In the genomic region with DNA sequence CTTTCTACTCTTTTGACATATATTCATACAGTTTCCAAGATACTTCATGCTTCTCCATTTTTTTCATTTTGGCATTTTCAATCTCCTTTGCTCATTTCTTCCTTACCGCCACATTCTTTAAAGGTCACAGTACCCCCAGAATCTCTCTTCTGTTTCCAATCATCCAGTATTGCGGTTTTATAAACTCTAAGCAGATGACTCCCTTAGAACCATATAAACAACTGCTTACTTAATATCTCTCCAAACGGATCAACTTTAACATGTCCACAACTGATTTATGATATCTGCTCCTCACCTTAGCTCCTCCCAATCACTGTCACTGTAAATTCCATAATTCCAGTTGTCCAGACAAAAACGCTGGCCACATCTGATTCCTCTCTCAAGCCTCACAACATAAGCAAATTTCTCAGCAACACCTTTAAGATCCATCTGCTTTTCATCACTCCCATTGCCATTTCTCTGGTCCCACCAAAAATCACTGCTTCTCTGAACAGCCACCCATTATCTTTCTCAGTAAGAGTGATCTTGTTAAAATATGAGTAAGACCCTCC, we compare ENCODE assay signal across 2 cellular contexts.
TF ChIP-seq lines count a peak whose summit lies in the region.

No MANE protein-coding gene starts in this region.

TF ChIP-seq in HEK293, 187 proteins besides CTCF, POLR2A, EP300 and RAD21:
- TF ChIP-seq ZNF394 (tag by site-specific recombination; IDR thresholded peaks at IDR 0.05; ENCODE audit: borderline replicate concordance) (0 out of 2 replicates have a peak, but pooled peaks have one; percentile 20), ZEB2 (tag by site-specific recombination; IDR thresholded peaks at IDR 0.05) (no peak), ZNF600 (tag by site-specific recombination; IDR thresholded peaks at IDR 0.05) (peak; percentile 54)

TF ChIP-seq in GM12878, 131 proteins besides CTCF, POLR2A, EP300 and RAD21:
- TF ChIP-seq NR2C1 (IDR thresholded peaks at IDR 0.05) (no peak), SREBF1 (IDR thresholded peaks at IDR 0.05; ENCODE audit: low read length) (no peak), ZNF622 (IDR thresholded peaks at IDR 0.05) (no peak), TBL1XR1 (IDR thresholded peaks at IDR 0.05; ENCODE audit: low read depth, low read length) (no peak), ZNF274 (IDR thresholded peaks at IDR 0.05; ENCODE audit: insufficient read depth, insufficient read length) (no peak), PAX8 (IDR thresholded peaks at IDR 0.05) (no peak), HDAC2 (IDR thresholded peaks at IDR 0.05) (no peak), YY1 (IDR thresholded peaks at IDR 0.05; ENCODE audit: low read depth, low read length) (no peak), ATF7 (IDR thresholded peaks at IDR 0.05; ENCODE audit: low read depth) (no peak)
- TF ChIP-seq, protein P1, sequence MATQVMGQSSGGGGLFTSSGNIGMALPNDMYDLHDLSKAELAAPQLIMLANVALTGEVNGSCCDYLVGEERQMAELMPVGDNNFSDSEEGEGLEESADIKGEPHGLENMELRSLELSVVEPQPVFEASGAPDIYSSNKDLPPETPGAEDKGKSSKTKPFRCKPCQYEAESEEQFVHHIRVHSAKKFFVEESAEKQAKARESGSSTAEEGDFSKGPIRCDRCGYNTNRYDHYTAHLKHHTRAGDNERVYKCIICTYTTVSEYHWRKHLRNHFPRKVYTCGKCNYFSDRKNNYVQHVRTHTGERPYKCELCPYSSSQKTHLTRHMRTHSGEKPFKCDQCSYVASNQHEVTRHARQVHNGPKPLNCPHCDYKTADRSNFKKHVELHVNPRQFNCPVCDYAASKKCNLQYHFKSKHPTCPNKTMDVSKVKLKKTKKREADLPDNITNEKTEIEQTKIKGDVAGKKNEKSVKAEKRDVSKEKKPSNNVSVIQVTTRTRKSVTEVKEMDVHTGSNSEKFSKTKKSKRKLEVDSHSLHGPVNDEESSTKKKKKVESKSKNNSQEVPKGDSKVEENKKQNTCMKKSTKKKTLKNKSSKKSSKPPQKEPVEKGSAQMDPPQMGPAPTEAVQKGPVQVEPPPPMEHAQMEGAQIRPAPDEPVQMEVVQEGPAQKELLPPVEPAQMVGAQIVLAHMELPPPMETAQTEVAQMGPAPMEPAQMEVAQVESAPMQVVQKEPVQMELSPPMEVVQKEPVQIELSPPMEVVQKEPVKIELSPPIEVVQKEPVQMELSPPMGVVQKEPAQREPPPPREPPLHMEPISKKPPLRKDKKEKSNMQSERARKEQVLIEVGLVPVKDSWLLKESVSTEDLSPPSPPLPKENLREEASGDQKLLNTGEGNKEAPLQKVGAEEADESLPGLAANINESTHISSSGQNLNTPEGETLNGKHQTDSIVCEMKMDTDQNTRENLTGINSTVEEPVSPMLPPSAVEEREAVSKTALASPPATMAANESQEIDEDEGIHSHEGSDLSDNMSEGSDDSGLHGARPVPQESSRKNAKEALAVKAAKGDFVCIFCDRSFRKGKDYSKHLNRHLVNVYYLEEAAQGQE (IDR thresholded peaks at IDR 0.05; ENCODE audit: low read depth, low read length): no peak
- TF ChIP-seq, protein P2, sequence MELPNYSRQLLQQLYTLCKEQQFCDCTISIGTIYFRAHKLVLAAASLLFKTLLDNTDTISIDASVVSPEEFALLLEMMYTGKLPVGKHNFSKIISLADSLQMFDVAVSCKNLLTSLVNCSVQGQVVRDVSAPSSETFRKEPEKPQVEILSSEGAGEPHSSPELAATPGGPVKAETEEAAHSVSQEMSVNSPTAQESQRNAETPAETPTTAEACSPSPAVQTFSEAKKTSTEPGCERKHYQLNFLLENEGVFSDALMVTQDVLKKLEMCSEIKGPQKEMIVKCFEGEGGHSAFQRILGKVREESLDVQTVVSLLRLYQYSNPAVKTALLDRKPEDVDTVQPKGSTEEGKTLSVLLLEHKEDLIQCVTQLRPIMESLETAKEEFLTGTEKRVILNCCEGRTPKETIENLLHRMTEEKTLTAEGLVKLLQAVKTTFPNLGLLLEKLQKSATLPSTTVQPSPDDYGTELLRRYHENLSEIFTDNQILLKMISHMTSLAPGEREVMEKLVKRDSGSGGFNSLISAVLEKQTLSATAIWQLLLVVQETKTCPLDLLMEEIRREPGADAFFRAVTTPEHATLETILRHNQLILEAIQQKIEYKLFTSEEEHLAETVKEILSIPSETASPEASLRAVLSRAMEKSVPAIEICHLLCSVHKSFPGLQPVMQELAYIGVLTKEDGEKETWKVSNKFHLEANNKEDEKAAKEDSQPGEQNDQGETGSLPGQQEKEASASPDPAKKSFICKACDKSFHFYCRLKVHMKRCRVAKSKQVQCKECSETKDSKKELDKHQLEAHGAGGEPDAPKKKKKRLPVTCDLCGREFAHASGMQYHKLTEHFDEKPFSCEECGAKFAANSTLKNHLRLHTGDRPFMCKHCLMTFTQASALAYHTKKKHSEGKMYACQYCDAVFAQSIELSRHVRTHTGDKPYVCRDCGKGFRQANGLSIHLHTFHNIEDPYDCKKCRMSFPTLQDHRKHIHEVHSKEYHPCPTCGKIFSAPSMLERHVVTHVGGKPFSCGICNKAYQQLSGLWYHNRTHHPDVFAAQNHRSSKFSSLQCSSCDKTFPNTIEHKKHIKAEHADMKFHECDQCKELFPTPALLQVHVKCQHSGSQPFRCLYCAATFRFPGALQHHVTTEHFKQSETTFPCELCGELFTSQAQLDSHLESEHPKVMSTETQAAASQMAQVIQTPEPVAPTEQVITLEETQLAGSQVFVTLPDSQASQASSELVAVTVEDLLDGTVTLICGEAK (IDR thresholded peaks at IDR 0.05; ENCODE audit: borderline replicate concordance): no peak
- TF ChIP-seq, protein P3, sequence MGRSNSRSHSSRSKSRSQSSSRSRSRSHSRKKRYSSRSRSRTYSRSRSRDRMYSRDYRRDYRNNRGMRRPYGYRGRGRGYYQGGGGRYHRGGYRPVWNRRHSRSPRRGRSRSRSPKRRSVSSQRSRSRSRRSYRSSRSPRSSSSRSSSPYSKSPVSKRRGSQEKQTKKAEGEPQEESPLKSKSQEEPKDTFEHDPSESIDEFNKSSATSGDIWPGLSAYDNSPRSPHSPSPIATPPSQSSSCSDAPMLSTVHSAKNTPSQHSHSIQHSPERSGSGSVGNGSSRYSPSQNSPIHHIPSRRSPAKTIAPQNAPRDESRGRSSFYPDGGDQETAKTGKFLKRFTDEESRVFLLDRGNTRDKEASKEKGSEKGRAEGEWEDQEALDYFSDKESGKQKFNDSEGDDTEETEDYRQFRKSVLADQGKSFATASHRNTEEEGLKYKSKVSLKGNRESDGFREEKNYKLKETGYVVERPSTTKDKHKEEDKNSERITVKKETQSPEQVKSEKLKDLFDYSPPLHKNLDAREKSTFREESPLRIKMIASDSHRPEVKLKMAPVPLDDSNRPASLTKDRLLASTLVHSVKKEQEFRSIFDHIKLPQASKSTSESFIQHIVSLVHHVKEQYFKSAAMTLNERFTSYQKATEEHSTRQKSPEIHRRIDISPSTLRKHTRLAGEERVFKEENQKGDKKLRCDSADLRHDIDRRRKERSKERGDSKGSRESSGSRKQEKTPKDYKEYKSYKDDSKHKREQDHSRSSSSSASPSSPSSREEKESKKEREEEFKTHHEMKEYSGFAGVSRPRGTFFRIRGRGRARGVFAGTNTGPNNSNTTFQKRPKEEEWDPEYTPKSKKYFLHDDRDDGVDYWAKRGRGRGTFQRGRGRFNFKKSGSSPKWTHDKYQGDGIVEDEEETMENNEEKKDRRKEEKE (IDR thresholded peaks at IDR 0.05): no peak
